ENCODE assay signal across 17 cellular contexts in genomic region chr22:49869855-49870712, GRCh38. TPM values are rescaled to one million over a fixed set of nuclear protein-coding genes. Genes with fewer than 3 reads are reported as not detected.
DNase-seq lines count a peak whose midpoint lies in the region; ATAC-seq and TF ChIP-seq lines count a peak whose summit lies in the region.
"Had no signal": no experiment of that assay in that cellular context is flagged by ENCODE, and none has a peak within 500 bp of the region (broad histone marks: within the 10 kb centered on the region; RNA-seq: fewer than 3 reads in every experiment).

No MANE protein-coding gene starts in this region.

- H3K27me3 Mint-ChIP-seq in activated naive CD8-positive, alpha-beta T cell = no peaks in the 10 kb centered on the region
- no peaks in the 10 kb centered on the region for H3K27me3 Mint-ChIP-seq in activated naive CD8-positive, alpha-beta T cell treated with anti-CD3 and anti-CD28 coated beads for 36 hours

- DNase-seq in activated naive CD8-positive, alpha-beta T cell treated with anti-CD3 and anti-CD28 coated beads for 36 hours = no peak
- no peak for DNase-seq in Panc1 (ENCODE audit: low read depth, low spot score)
- peak; percentile 78 for DNase-seq in central memory CD4-positive, alpha-beta T cell
- peak; percentile 32 for DNase-seq in stimulated activated CD8-positive, alpha-beta memory T cell treated with anti-CD3 and anti-CD28 coated beads, Interleukin-4, amount 100 ng/mL, for 48 hours
- DNase-seq in middle frontal gyrus (ENCODE audit: extremely low spot score, low spot score) = no peak
- no peak for DNase-seq in cardiac septum (ENCODE audit: low spot score)
- DNase-seq: activated CD8-positive, alpha-beta memory T cell treated with anti-CD3 and anti-CD28 coated beads, Interleukin-2, amount 50 U/mL, for 48 hours; BE2C; gastrocnemius medialis; left ventricle myocardium inferior; NCI-H2081 treated with DMSO at 0.1 percent for 48 hours; NCI-H524; tibial artery had no signal

- intact Hi-C loops in Panc1 (cut with micrococcal nuclease; ENCODE audit: unreplicated experiment) = no loop called here
- intact Hi-C loops in cardiac septum (cut with DNase I) = no loop called here

- in situ Hi-C loops in Panc1 (cut with HindIII; ENCODE audit: low pct_unique_long_range_greater_than_20kb, low sequenced_read_pairs) = no loop called here

- no peaks in the 10 kb centered on the region for H3K36me3 ChIP-seq in Panc1 (ENCODE audit: control insufficient read depth, insufficient read depth, low read length)

- peak overlapping the region; percentile 17 for H3K4me3 Mint-ChIP-seq in activated naive CD8-positive, alpha-beta T cell
- H3K4me3 Mint-ChIP-seq in activated naive CD8-positive, alpha-beta T cell treated with anti-CD3 and anti-CD28 coated beads for 36 hours = no peak overlapping the region

- H3K9me3 Mint-ChIP-seq in activated naive CD8-positive, alpha-beta T cell (ENCODE audit: low read depth) = peaks cover 18% of the 10 kb centered on the region
- H3K9me3 Mint-ChIP-seq in activated naive CD8-positive, alpha-beta T cell treated with anti-CD3 and anti-CD28 coated beads for 36 hours = peaks cover 33% of the 10 kb centered on the region

- H3K4me1 ChIP-seq in Panc1 (ENCODE audit: control insufficient read depth, insufficient read depth, low read length) = no peaks in the 10 kb centered on the region
- H3K4me1 ChIP-seq: BE2C, gastrocnemius medialis, left ventricle myocardium inferior, parathyroid adenoma, tibial artery had no signal

- POLR2A ChIA-PET in Panc1 (lab: Charles Lee) = no interaction called here

- CTCF ChIA-PET in Panc1 (lab: Charles Lee) = interaction anchor here (0.6 kb wide), 1 partner anchor 9 kb away, joined by 5 read pairs; no protein-coding TSS in a partner anchor

- no peak overlapping the region for H3K4me3 ChIP-seq in Panc1 (ENCODE audit: low read depth in 2 of 2, low read length in 2 of 2)
- H3K4me3 ChIP-seq: gastrocnemius medialis, left ventricle myocardium inferior, tibial artery had no signal

- no peak for TF ChIP-seq CTCF in Panc1 (IDR thresholded peaks at IDR 0.05)

- BruUV-seq in Panc1 (replicated peaks; lab: Mats Ljungman, UMichigan) = TSS peak; percentile 13

- H3K36me3 Mint-ChIP-seq in activated naive CD8-positive, alpha-beta T cell = peaks cover 33% of the 10 kb centered on the region
- H3K36me3 Mint-ChIP-seq in activated naive CD8-positive, alpha-beta T cell treated with anti-CD3 and anti-CD28 coated beads for 36 hours = peaks cover 67% of the 10 kb centered on the region

- no peak overlapping the region for H3K27ac ChIP-seq in Panc1 (ENCODE audit: low read length)
- H3K27ac ChIP-seq: epithelial cell of prostate, gastrocnemius medialis, left ventricle myocardium inferior, parathyroid adenoma, tibial artery had no signal

- H3K27ac Mint-ChIP-seq in activated naive CD8-positive, alpha-beta T cell = peak overlapping the region; percentile 62
- H3K27ac Mint-ChIP-seq in activated naive CD8-positive, alpha-beta T cell treated with anti-CD3 and anti-CD28 coated beads for 36 hours = no peak overlapping the region

- ATAC-seq in Panc1 (no peak), GM18517 (IDR thresholded peaks at IDR 0.05; ENCODE audit: unreplicated experiment) (no peak)
- ATAC-seq: gastrocnemius medialis had no signal

- peaks cover 61% of the 10 kb centered on the region for H3K4me1 Mint-ChIP-seq in activated naive CD8-positive, alpha-beta T cell (ENCODE audit: low read depth)
- peaks cover 44% of the 10 kb centered on the region for H3K4me1 Mint-ChIP-seq in activated naive CD8-positive, alpha-beta T cell treated with anti-CD3 and anti-CD28 coated beads for 36 hours

- no peaks in the 10 kb centered on the region for H3K27me3 ChIP-seq in Panc1 (ENCODE audit: control insufficient read depth, insufficient read depth, low read length)
- H3K27me3 ChIP-seq: BE2C, gastrocnemius medialis, tibial artery had no signal

- H3K9me3 ChIP-seq in Panc1 (ENCODE audit: control insufficient read depth, insufficient read depth, low read depth, low read length) = peaks cover 13% of the 10 kb centered on the region; the same call in 1 of the 2 replicates

RNA-seq across cellular contexts. Expression of gene ZBED4, which starts 16.4 kb away (rescaled TPM):
- 10 to 100 TPM; 20.6 to 20.7 TPM for total RNA-seq in activated naive CD8-positive, alpha-beta T cell treated with anti-CD3 and anti-CD28 coated beads for 36 hours
- total RNA-seq in Panc1 (2021; ENCODE audit: unreplicated experiment) (17.3 TPM), cardiac septum (6.2 TPM)
- polyA plus RNA-seq in Panc1 (2012; ENCODE audit: insufficient read length) = 11.6 TPM

RNA-seq across cellular contexts. Expression of gene BRD1, which starts 42.4 kb away (rescaled TPM):
- 10 to 100 TPM; 22.7 to 23.2 TPM for total RNA-seq in activated naive CD8-positive, alpha-beta T cell treated with anti-CD3 and anti-CD28 coated beads for 36 hours
- 24.0 TPM for total RNA-seq in Panc1 (2021; ENCODE audit: unreplicated experiment)
- 22.1 TPM for polyA plus RNA-seq in Panc1 (2012; ENCODE audit: insufficient read length)
- total RNA-seq in cardiac septum = 18.0 TPM

RNA-seq across cellular contexts. Expression of gene ALG12, which starts 48.2 kb away (rescaled TPM):
- total RNA-seq in activated naive CD8-positive, alpha-beta T cell treated with anti-CD3 and anti-CD28 coated beads for 36 hours = 10 to 100 TPM; 14.5 to 15.2 TPM
- total RNA-seq in Panc1 (2021; ENCODE audit: unreplicated experiment) = 23.4 TPM
- 41.1 TPM for polyA plus RNA-seq in Panc1 (2012; ENCODE audit: insufficient read length)
- total RNA-seq in cardiac septum = 14.3 TPM

RNA-seq across cellular contexts. Expression of gene CRELD2, which starts 48.4 kb away (rescaled TPM):
- total RNA-seq in activated naive CD8-positive, alpha-beta T cell treated with anti-CD3 and anti-CD28 coated beads for 36 hours = 10 to 100 TPM; 32.6 to 34.8 TPM
- 59.7 TPM for total RNA-seq in Panc1 (2021; ENCODE audit: unreplicated experiment)
- 98.5 TPM for polyA plus RNA-seq in Panc1 (2012; ENCODE audit: insufficient read length)
- 32.9 TPM for total RNA-seq in cardiac septum

Comparison
In these comparisons a context has a peak if more than half of its experiments do, and no peak if none do; other contexts are left out.
1. DNase-seq: peak in central memory CD4-positive, alpha-beta T cell (single experiment) and stimulated activated CD8-positive, alpha-beta memory T cell treated with anti-CD3 and anti-CD28 coated beads, Interleukin-4, amount 100 ng/mL, for 48 hours (single experiment); none in activated naive CD8-positive, alpha-beta T cell treated with anti-CD3 and anti-CD28 coated beads for 36 hours (single experiment), Panc1 (single experiment), middle frontal gyrus (single experiment) and cardiac septum (single experiment).